In the genomic region with DNA sequence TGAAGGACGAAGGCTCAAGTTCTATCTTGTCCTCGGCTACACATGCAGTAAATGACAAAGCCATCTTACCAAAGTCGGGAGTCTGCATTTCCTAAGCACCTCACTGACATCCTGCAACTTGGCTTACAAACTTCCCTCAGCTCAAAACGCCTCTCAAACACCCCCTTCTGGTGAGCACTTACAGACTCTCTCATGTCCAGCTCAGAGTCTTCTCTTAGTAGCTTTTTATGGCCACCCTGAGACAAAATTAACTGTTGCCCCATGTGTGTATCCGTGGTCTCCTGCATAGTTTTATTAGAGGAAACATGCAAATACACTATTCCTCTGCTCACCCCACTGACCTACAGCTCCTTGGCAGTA, we compare ENCODE assay signal across 13 cellular contexts.
DNase-seq lines count a peak whose midpoint lies in the region; ATAC-seq and TF ChIP-seq lines count a peak whose summit lies in the region.
"Had no signal": no experiment of that assay in that cellular context is flagged by ENCODE, and none has a peak within 500 bp of the region (broad histone marks: within the 10 kb centered on the region; RNA-seq: fewer than 3 reads in every experiment).

No MANE protein-coding gene starts in this region.

- H3K9me3 Mint-ChIP-seq in MCF 10A (ENCODE audit: unreplicated experiment) (no peaks in the 10 kb centered on the region), endodermal cell (no peaks in the 10 kb centered on the region)
- H3K9me3 Mint-ChIP-seq: activated B cell treated with CpG ODN at 0.5 μM for 24 hours had no signal

- H3K4me3 ChIP-seq in mammary epithelial cell (replicated peaks in 1 of 3; ENCODE audit: insufficient read depth in 1 of 3, low read depth in 2 of 3, low read length in 3 of 3) (no peak overlapping the region), endodermal cell (ENCODE audit: low read length) (no peak overlapping the region), smooth muscle cell (no peak overlapping the region), upper lobe of left lung (no peak overlapping the region)

- in situ Hi-C loops in mammary epithelial cell (cut with MboI; ENCODE audit: low sequenced_read_pairs in 2 of 2) = no loop called here

- no peaks in the 10 kb centered on the region for H3K36me3 ChIP-seq in mammary epithelial cell (ENCODE audit: insufficient read depth, low read length)
- H3K36me3 ChIP-seq in endodermal cell (ENCODE audit: control insufficient read depth, insufficient read depth, low read length) = no peaks in the 10 kb centered on the region
- no peaks in the 10 kb centered on the region for H3K36me3 ChIP-seq in smooth muscle cell (ENCODE audit: low read depth)
- no peaks in the 10 kb centered on the region for H3K36me3 ChIP-seq in upper lobe of left lung

- H3K4me2 ChIP-seq in mammary epithelial cell (ENCODE audit: insufficient read depth, low read depth, low read length) (no peak overlapping the region), smooth muscle cell (no peak overlapping the region)

- TF ChIP-seq POLR2A in upper lobe of left lung (IDR thresholded peaks at IDR 0.05) = no peak

- no peak for TF ChIP-seq CTCF in MCF 10A (IDR thresholded peaks at IDR 0.05; ENCODE audit: unreplicated experiment)
- no peak for TF ChIP-seq CTCF in mammary epithelial cell (conservative IDR thresholded peaks at IDR 0.05 in 1 of 2, IDR thresholded peaks at IDR 0.05 in 1 of 2; ENCODE audit: extremely low read depth in 1 of 2, insufficient read depth in 1 of 2, low read depth in 1 of 2, low read length in 2 of 2)
- TF ChIP-seq CTCF in endodermal cell (conservative IDR thresholded peaks at IDR 0.05) = peak; percentile 60
- peak; percentile 14 for TF ChIP-seq CTCF in smooth muscle cell (IDR thresholded peaks at IDR 0.05; ENCODE audit: borderline replicate concordance, insufficient read depth, poor library complexity, severe bottlenecking)
- no peak for TF ChIP-seq CTCF in upper lobe of left lung (IDR thresholded peaks at IDR 0.05)

- H3K36me3 Mint-ChIP-seq in MCF 10A (ENCODE audit: insufficient read depth, unreplicated experiment) = no peaks in the 10 kb centered on the region
- no peaks in the 10 kb centered on the region for H3K36me3 Mint-ChIP-seq in endodermal cell (ENCODE audit: low read depth)

- dilution Hi-C loops in mammary epithelial cell (cut with HindIII; ENCODE audit: low sequenced_read_pairs) = no loop called here

- H3K4me1 Mint-ChIP-seq in MCF 10A (ENCODE audit: insufficient read depth, unreplicated experiment) (no peaks in the 10 kb centered on the region), endodermal cell (peaks cover 17% of the 10 kb centered on the region)
- H3K4me1 Mint-ChIP-seq: activated B cell treated with CpG ODN at 0.5 μM for 24 hours had no signal

- WGBS in mammary epithelial cell (ENCODE audit: low coverage, missing lambda C conversion rate) = 22% methylated on average over 5 of the region's 5 CpGs
- 46% methylated on average over 5 of the region's 5 CpGs; no CpG with 5 or more reads in 1 of the 2 experiments for WGBS in endodermal cell (ENCODE audit: insufficient coverage in 1 of 2, insufficient read length in 1 of 2), 2 experiments
- WGBS in smooth muscle cell (ENCODE audit: low lambda C conversion rate) = 50% methylated on average over 5 of the region's 5 CpGs
- 36 to 55% methylated on average over 5 of the region's 5 CpGs for WGBS in upper lobe of left lung, 2 donors

- no peak overlapping the region for H2AFZ ChIP-seq in mammary epithelial cell (ENCODE audit: low read depth, low read length)
- no peak overlapping the region for H2AFZ ChIP-seq in smooth muscle cell (ENCODE audit: low read depth)

- BruUV-seq in MCF 10A (replicated peaks; lab: Mats Ljungman, UMichigan) (no TSS peak), mammary epithelial cell (replicated peaks; lab: Mats Ljungman, UMichigan) (no TSS peak)

- H3K27ac ChIP-seq in mammary epithelial cell (ENCODE audit: insufficient read depth, low read depth, low read length) (no peak overlapping the region), endodermal cell (ENCODE audit: low read depth, low read length) (no peak overlapping the region), smooth muscle cell (ENCODE audit: low read depth) (no peak overlapping the region), upper lobe of left lung (no peak overlapping the region)

- H3K27me3 Mint-ChIP-seq in MCF 10A (ENCODE audit: insufficient read depth, unreplicated experiment) (no peaks in the 10 kb centered on the region), endodermal cell (ENCODE audit: insufficient read depth) (no peaks in the 10 kb centered on the region)
- H3K27me3 Mint-ChIP-seq: activated B cell treated with CpG ODN at 0.5 μM for 24 hours had no signal

- no peak for TF ChIP-seq EP300 in upper lobe of left lung (IDR thresholded peaks at IDR 0.05)

- peaks cover 9% of the 10 kb centered on the region for H3F3A ChIP-seq in smooth muscle cell (ENCODE audit: low read depth)

- no peaks in the 10 kb centered on the region for H3K4me1 ChIP-seq in mammary epithelial cell (ENCODE audit: insufficient read depth, low read length)
- peaks cover 7% of the 10 kb centered on the region for H3K4me1 ChIP-seq in endodermal cell (ENCODE audit: control insufficient read depth, insufficient read depth, low read length)
- no peaks in the 10 kb centered on the region for H3K4me1 ChIP-seq in smooth muscle cell (ENCODE audit: low read depth)
- H3K4me1 ChIP-seq in upper lobe of left lung = no peaks in the 10 kb centered on the region

- H3K9ac ChIP-seq in mammary epithelial cell (ENCODE audit: insufficient read depth, low read length) (no peak overlapping the region), endodermal cell (ENCODE audit: extremely low read depth, low read length, poor library complexity, severe bottlenecking) (no peak overlapping the region), smooth muscle cell (ENCODE audit: low read depth) (no peak overlapping the region)

- H3K79me2 ChIP-seq in mammary epithelial cell (ENCODE audit: insufficient read depth, low read length) = no peaks in the 10 kb centered on the region
- H3K79me2 ChIP-seq in smooth muscle cell (ENCODE audit: low read depth) = no peaks in the 10 kb centered on the region

- intact Hi-C loops in MCF 10A (cut with micrococcal nuclease) = no loop called here
- intact Hi-C loops in mammary epithelial cell (cut with micrococcal nuclease) = no loop called here

- ATAC-seq in upper lobe of left lung (ENCODE audit: low FRiP score in 2 of 2) (no peak), GM21447 (IDR thresholded peaks at IDR 0.05; ENCODE audit: unreplicated experiment) (no peak)

- H3K27me3 ChIP-seq in mammary epithelial cell (ENCODE audit: insufficient read depth, low read length) = no peaks in the 10 kb centered on the region
- no peaks in the 10 kb centered on the region for H3K27me3 ChIP-seq in endodermal cell (ENCODE audit: control insufficient read depth, insufficient read depth, low read length, poor library complexity, severe bottlenecking)
- no peaks in the 10 kb centered on the region for H3K27me3 ChIP-seq in smooth muscle cell (ENCODE audit: low read depth)
- no peaks in the 10 kb centered on the region for H3K27me3 ChIP-seq in upper lobe of left lung

- peak; percentile 5 for DNase-seq in MCF 10A (ENCODE audit: unreplicated experiment)
- DNase-seq in mammary epithelial cell = no peak
- DNase-seq in NOMO-1 treated with DMSO at 0.1 percent for 48 hours (lab: John Stamatoyannopoulos, UW; ENCODE audit: unreplicated experiment) = peak; percentile 39
- peak; percentile 56 for DNase-seq in endodermal cell
- no peak for DNase-seq in smooth muscle cell (lab: John Stamatoyannopoulos, UW; ENCODE audit: unreplicated experiment)
- no peak for DNase-seq in upper lobe of left lung
- DNase-seq in HuH-7.5 (ENCODE audit: low spot score) = no peak
- DNase-seq: activated B cell treated with CpG ODN at 0.5 μM for 24 hours, cortex of kidney, GDM1, HCEC 1CT, NCI-H1092 had no signal

- no peak overlapping the region for H3K27ac Mint-ChIP-seq in MCF 10A (ENCODE audit: low read depth, unreplicated experiment)
- H3K27ac Mint-ChIP-seq in endodermal cell = no peak overlapping the region
- H3K27ac Mint-ChIP-seq: activated B cell treated with CpG ODN at 0.5 μM for 24 hours had no signal

- H3K4me3 Mint-ChIP-seq in MCF 10A (ENCODE audit: unreplicated experiment) (no peak overlapping the region), endodermal cell (no peak overlapping the region)
- H3K4me3 Mint-ChIP-seq: activated B cell treated with CpG ODN at 0.5 μM for 24 hours had no signal

- CTCF ChIA-PET in MCF 10A (lab: Yijun Ruan, JAX) = interaction anchor here (0.6 to 0.7 kb wide), 5 partner anchors 16 to 1202 kb away, joined by 3 to 7 read pairs (median 4); no protein-coding TSS in a partner anchor
- CTCF ChIA-PET in mammary epithelial cell (lab: Charles Lee; ENCODE audit: low non-redundant PET) = no interaction called here

- H3K9me3 ChIP-seq in mammary epithelial cell (replicated peaks; ENCODE audit: insufficient read depth, low read length) (no peaks in the 10 kb centered on the region), endodermal cell (ENCODE audit: control insufficient read depth, low read length) (peaks cover 4% of the 10 kb centered on the region), smooth muscle cell (replicated peaks; ENCODE audit: low read depth) (no peaks in the 10 kb centered on the region), upper lobe of left lung (no peaks in the 10 kb centered on the region)

- POLR2A ChIA-PET in MCF 10A (lab: Yijun Ruan, JAX) = no interaction called here

- no peaks in the 10 kb centered on the region for H4K20me1 ChIP-seq in mammary epithelial cell (ENCODE audit: insufficient read depth, low read length)
- H4K20me1 ChIP-seq in smooth muscle cell (ENCODE audit: low read depth) = no peaks in the 10 kb centered on the region

Comparison
In these comparisons a context has a peak if more than half of its experiments do, and no peak if none do; other contexts are left out.
1. DNase-seq: peak in MCF 10A (single experiment), NOMO-1 treated with DMSO at 0.1 percent for 48 hours (single experiment) and endodermal cell (single experiment); none in mammary epithelial cell (single experiment), smooth muscle cell (single experiment), upper lobe of left lung (0 of 2) and HuH-7.5 (single experiment).
2. CTCF ChIP-seq: peak in endodermal cell (single experiment) and smooth muscle cell (single experiment); none in MCF 10A (single experiment), mammary epithelial cell (0 of 2) and upper lobe of left lung (0 of 6).